Comparison of ENCODE assay signal across 13 cellular contexts in genomic region chr9:119369670-119370366, GRCh38. TPM values are rescaled to one million over a fixed set of nuclear protein-coding genes. Genes with fewer than 3 reads are reported as not detected.
DNase-seq lines count a peak whose midpoint lies in the region; ATAC-seq, FAIRE-seq and TF ChIP-seq lines count a peak whose summit lies in the region.
"Had no signal": no experiment of that assay in that cellular context is flagged by ENCODE, and none has a peak within 500 bp of the region (broad histone marks: within the 10 kb centered on the region; RNA-seq: fewer than 3 reads in every experiment).

No MANE protein-coding gene starts in this region.

- intact Hi-C loops in naive thymus-derived CD4-positive, alpha-beta T cell (cut with micrococcal nuclease) = loop anchor here in 1 of 2 donors (2.0 to 10.0 kb wide), 2 partner anchors 1587 to 1725 kb away; no protein-coding TSS in a partner anchor

- H3K36me3 Mint-ChIP-seq in nephron (ENCODE audit: low read depth) = no peaks in the 10 kb centered on the region
- peaks cover 0 to 16% (median 0%) of the 10 kb centered on the region in 5 donors for H3K36me3 Mint-ChIP-seq in naive thymus-derived CD4-positive, alpha-beta T cell
- H3K36me3 Mint-ChIP-seq: memory B cell had no signal

- peak overlapping the region; percentile 90 to 95 (median 90) for H3K4me3 Mint-ChIP-seq in nephron
- H3K4me3 Mint-ChIP-seq in naive thymus-derived CD4-positive, alpha-beta T cell = peak overlapping the region in 2 of 10 donors; percentile 18 to 34
- H3K4me3 Mint-ChIP-seq: CD8-positive, alpha-beta memory T cell; memory B cell had no signal

- 23% methylated on average over 33 of the region's 34 CpGs for WGBS in A549 (ENCODE audit: missing lambda C conversion rate)

- no peaks in the 10 kb centered on the region for H3K9me3 Mint-ChIP-seq in nephron
- peaks cover 6 to 47% (median 20%) of the 10 kb centered on the region in 11 donors for H3K9me3 Mint-ChIP-seq in naive thymus-derived CD4-positive, alpha-beta T cell

- peaks cover 28% of the 10 kb centered on the region for H3K27me3 ChIP-seq in H7 (ENCODE audit: control insufficient read depth, insufficient read depth, low read length)
- no peaks in the 10 kb centered on the region for H3K27me3 ChIP-seq in naive thymus-derived CD4-positive, alpha-beta T cell (ENCODE audit: control insufficient read depth in 2 of 2, insufficient read depth in 2 of 2, low read length in 2 of 2)

- H3K27ac Mint-ChIP-seq in nephron = no peak overlapping the region
- no peak overlapping the region for H3K27ac Mint-ChIP-seq in naive thymus-derived CD4-positive, alpha-beta T cell
- H3K27ac Mint-ChIP-seq: CD8-positive, alpha-beta memory T cell; memory B cell had no signal

- TF ChIP-seq CTCF in A549 (IDR thresholded peaks at IDR 0.05) (no peak), nephron (IDR thresholded peaks at IDR 0.05; ENCODE audit: unreplicated experiment in 3 of 3) (no peak)

- H3K4me1 ChIP-seq in A549 = no peaks in the 10 kb centered on the region; the same call in 2 of the 3 replicates
- no peaks in the 10 kb centered on the region for H3K4me1 ChIP-seq in naive thymus-derived CD4-positive, alpha-beta T cell (ENCODE audit: control insufficient read depth in 2 of 2, insufficient read depth in 2 of 2, low read length in 2 of 2)

- no peak for TF ChIP-seq EP300 in A549 (IDR thresholded peaks at IDR 0.05)

- peaks cover 10% of the 10 kb centered on the region for H3K4me1 Mint-ChIP-seq in nephron
- H3K4me1 Mint-ChIP-seq in naive thymus-derived CD4-positive, alpha-beta T cell = peaks cover 0 to 4% (median 0%) of the 10 kb centered on the region in 7 donors
- H3K4me1 Mint-ChIP-seq: CD8-positive, alpha-beta memory T cell had no signal

- CTCF ChIA-PET in A549 (lab: Yijun Ruan, JAX) = interaction anchor here (0.6 kb wide), 1 partner anchor 110 kb away, joined by 3 read pairs; no protein-coding TSS in a partner anchor
- CTCF ChIA-PET in naive thymus-derived CD4-positive, alpha-beta T cell (lab: Charles Lee) = no interaction called here

- H3K27me3 Mint-ChIP-seq in nephron (ENCODE audit: low read depth) = peaks cover 61% of the 10 kb centered on the region
- peaks cover 34 to 62% (median 49%) of the 10 kb centered on the region in 5 donors for H3K27me3 Mint-ChIP-seq in naive thymus-derived CD4-positive, alpha-beta T cell

- no peaks in the 10 kb centered on the region for H3K36me3 ChIP-seq in H7 (replicated peaks; ENCODE audit: control insufficient read depth, insufficient read depth, low read length)
- H3K36me3 ChIP-seq in naive thymus-derived CD4-positive, alpha-beta T cell (ENCODE audit: control insufficient read depth in 2 of 3, insufficient read depth in 3 of 3, low read length in 3 of 3) = no peaks in the 10 kb centered on the region

- ATAC-seq in A549 = peak in 1 of 2 experiments; percentile 6; a peak in 1 of 6 replicates
- ATAC-seq in naive thymus-derived CD4-positive, alpha-beta T cell = no peak
- ATAC-seq: activated CD4-positive, CD25-positive, alpha-beta regulatory T cell treated with anti-CD3 and anti-CD28 coated beads, Interleukin-2, amount 50 U/mL, for 24 hours had no signal

- H3K9me3 ChIP-seq in A549 = 0 out of 3 replicates have a peak, but pooled peaks cover 3% of the 10 kb centered on the region
- H3K9me3 ChIP-seq in naive thymus-derived CD4-positive, alpha-beta T cell (ENCODE audit: control insufficient read depth in 2 of 3, low read length in 3 of 3) = no peaks in the 10 kb centered on the region

- peak overlapping the region; percentile 45 for H3K4me3 ChIP-seq in A549
- peak overlapping the region; percentile 94 for H3K4me3 ChIP-seq in H7 (ENCODE audit: insufficient read depth, low read depth, low read length)
- no peak overlapping the region for H3K4me3 ChIP-seq in naive thymus-derived CD4-positive, alpha-beta T cell (ENCODE audit: low read length)

- TF ChIP-seq RAD21 in A549 (conservative IDR thresholded peaks at IDR 0.05 in 1 of 2, IDR thresholded peaks at IDR 0.05 in 1 of 2) = no peak

- TF ChIP-seq POLR2A in A549 (IDR thresholded peaks at IDR 0.05; ENCODE audit: low read length) = no peak

- FAIRE-seq in A549 (lab: Jason Lieb, UNC) = no peak

- POLR2A ChIA-PET in A549 (lab: Yijun Ruan, JAX) = no interaction called here
- POLR2A ChIA-PET in naive thymus-derived CD4-positive, alpha-beta T cell (lab: Charles Lee) = no interaction called here

- H3K4me2 ChIP-seq in A549 = peak overlapping the region; percentile 77

- no peak for DNase-seq in A549 (ENCODE audit: low read depth in 1 of 2, low spot score in 1 of 2)
- DNase-seq in H7 = no peak
- DNase-seq in stimulated activated CD4-positive, alpha-beta T cell treated with anti-CD3 and anti-CD28 coated beads, Interleukin-1b, Interleukin-23, amount 100 ng/mL, for 48 hours = no peak
- DNase-seq in naive thymus-derived CD4-positive, alpha-beta T cell = no peak
- no peak for DNase-seq in globus pallidus (ENCODE audit: low spot score)
- no peak for DNase-seq in GM19238 (ENCODE audit: insufficient read length, low spot score)
- DNase-seq: activated naive CD4-positive, alpha-beta T cell treated with anti-CD3 and anti-CD28 coated beads, Interleukin-2, amount 50 U/mL, for 16 hours; CD8-positive, alpha-beta memory T cell; erythroblast had no signal

- no peak overlapping the region for H3K27ac ChIP-seq in A549
- H3K27ac ChIP-seq in cingulate gyrus (ENCODE audit: low read depth, low read length) = peak overlapping the region; percentile 77
- no peak overlapping the region for H3K27ac ChIP-seq in naive thymus-derived CD4-positive, alpha-beta T cell (ENCODE audit: low read depth, low read length)

TF ChIP-seq in A549, 52 proteins besides CTCF, POLR2A, EP300 and RAD21:
- no peak for TF ChIP-seq PBX3 (IDR thresholded peaks at IDR 0.05)
- TF ChIP-seq TP53 (CRISPR knock-in tag; IDR thresholded peaks at IDR 0.05) = no peak
- no peak for TF ChIP-seq FOSB (CRISPR knock-in tag; IDR thresholded peaks at IDR 0.05)
- TF ChIP-seq EHMT2 (IDR thresholded peaks at IDR 0.05; ENCODE audit: low read depth) = no peak
- no peak for TF ChIP-seq POLR2AphosphoS2 (conservative IDR thresholded peaks at IDR 0.05; ENCODE audit: low read length)
- no peak for TF ChIP-seq MAFK (IDR thresholded peaks at IDR 0.05; ENCODE audit: partially characterized antibody)
- TF ChIP-seq MYC (IDR thresholded peaks at IDR 0.05; ENCODE audit: borderline replicate concordance, low read length) = no peak
- no peak for TF ChIP-seq ZSCAN20 (CRISPR knock-in tag; IDR thresholded peaks at IDR 0.05)
- no peak for TF ChIP-seq JUN (IDR thresholded peaks at IDR 0.05)
- TF ChIP-seq ATOH8 (CRISPR knock-in tag; IDR thresholded peaks at IDR 0.05; ENCODE audit: low read depth) = no peak
- no peak for TF ChIP-seq ZC3H11A (IDR thresholded peaks at IDR 0.05)
- TF ChIP-seq EHF (CRISPR knock-in tag; IDR thresholded peaks at IDR 0.05) = no peak

RNA-seq across cellular contexts. Expression of gene BRINP1, which starts 0.6 kb away (rescaled TPM):
- polyA plus RNA-seq in A549 (2011; rRNA removed) (0.08 and 0.13 TPM in 2 replicates), A549 (2017; fragmentation: RNase III; extraction: RNeasy Plus Mini Kit Qiagen cat#74134 plus additional on column Dnase treatment) (0.14 to 0.45 TPM (median 0.17 TPM) in 3 replicates)
- 0.08 and 0.13 TPM in 2 replicates for polyA plus RNA-seq in A549 (2012; cell fraction: cytosol; rRNA removed)
- polyA plus RNA-seq in A549 (2012; cell fraction: nucleus; rRNA removed) = 0.13 and 0.19 TPM in 2 replicates
- polyA minus RNA-seq in A549 (2011; rRNA and poly(A)+ RNA removed) = 0.12 and 0.39 TPM in 2 replicates
- total RNA-seq in H7 (2014; rRNA removed; shearing (Covaris generic)) = 14.4 and 15.7 TPM in 2 replicates
- total RNA-seq in naive thymus-derived CD4-positive, alpha-beta T cell = not detected
- polyA plus RNA-seq in naive thymus-derived CD4-positive, alpha-beta T cell = not detected
- total RNA-seq: CD8-positive, alpha-beta memory T cell had no signal
- polyA plus RNA-seq: CD8-positive, alpha-beta memory T cell had no signal

Comparison
In these comparisons a context has a peak if more than half of its experiments do, and no peak if none do; other contexts are left out.
1. RNA of gene BRINP1, which starts 0.6 kb away (total RNA-seq): 14.4 to 15.7 TPM in H7; not detected in naive thymus-derived CD4-positive, alpha-beta T cell; every median in the first group is over 10 times any median in the second.